ENCODE assay signal across 8 cellular contexts in the genomic region with DNA sequence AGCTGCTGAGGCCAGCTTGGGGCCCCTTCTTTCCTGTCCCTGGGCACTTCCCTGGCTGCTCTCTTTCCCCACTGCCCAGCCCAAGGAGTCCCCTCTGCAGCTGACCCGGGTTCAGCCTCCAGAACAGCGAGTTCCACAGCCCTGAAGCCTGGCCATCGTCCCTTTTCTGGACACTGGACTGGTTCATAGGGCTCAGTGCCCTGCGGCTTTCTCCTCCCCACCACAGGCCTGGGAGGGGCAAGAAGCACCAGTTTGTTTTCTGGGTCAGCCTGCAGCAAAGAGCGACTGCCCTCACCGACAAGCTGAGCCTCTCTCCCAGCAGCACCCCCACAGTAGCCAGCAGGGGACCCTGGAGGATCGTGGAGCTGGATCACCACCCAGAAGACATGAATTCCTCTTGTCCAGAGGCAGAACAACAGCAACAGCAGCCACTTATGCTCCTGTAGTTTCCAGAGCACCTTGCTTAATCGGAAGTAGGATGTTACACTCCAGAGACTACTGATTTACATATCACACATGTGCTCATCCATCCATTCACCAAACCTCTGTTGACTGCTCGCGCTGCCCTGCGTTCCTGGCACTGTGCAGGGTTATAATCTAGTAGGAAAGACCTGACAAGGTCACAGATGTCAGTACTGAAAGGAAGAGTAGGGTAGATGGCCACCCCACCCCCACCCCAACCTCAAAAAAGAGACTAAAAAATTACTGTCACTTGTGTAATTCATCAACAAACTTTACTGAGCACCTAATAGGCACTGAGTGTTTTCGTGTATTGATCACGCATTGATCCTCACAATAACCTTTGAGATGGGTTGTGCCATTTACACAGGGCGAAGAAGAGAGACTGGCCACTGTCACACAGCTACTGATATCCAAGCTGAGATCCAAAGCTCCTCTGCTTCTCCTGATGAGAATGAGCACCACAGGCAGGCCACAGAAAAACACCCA. TPM values are rescaled to one million over a fixed set of nuclear protein-coding genes. Genes with fewer than 3 reads are reported as not detected.
DNase-seq lines count a peak whose midpoint lies in the region; ATAC-seq and TF ChIP-seq lines count a peak whose summit lies in the region.

No MANE protein-coding gene starts in this region.

- no peak for TF ChIP-seq POLR2A in heart left ventricle (IDR thresholded peaks at IDR 0.05)
- no peak for TF ChIP-seq POLR2A in prostate gland (IDR thresholded peaks at IDR 0.05)

- no peaks in the 10 kb centered on the region for H3K27me3 Mint-ChIP-seq in activated CD8-positive, alpha-beta memory T cell treated with anti-CD3 and anti-CD28 coated beads, Interleukin-2, amount 10 ng/mL, durations not matched to agents 7 days and 5 days

- H3K27me3 ChIP-seq in heart left ventricle (no peaks in the 10 kb centered on the region), prostate gland (replicated peaks; ENCODE audit: insufficient read depth) (no peaks in the 10 kb centered on the region)

- 29 to 45% (median 35%) methylated on average over 14 of the region's 14 CpGs for WGBS in heart left ventricle, 4 donors
- 51% methylated on average over 14 of the region's 14 CpGs for WGBS in prostate gland

- DNase-seq in Right ventricle myocardium inferior (ENCODE audit: missing footprints) (peak; percentile 83), cardiac septum (ENCODE audit: low spot score) (no peak), heart left ventricle (peak in 4 of 5 donors; percentile 35 to 72 (median 61)), prostate gland (ENCODE audit: low spot score) (peak; percentile 41), HT-29 (ENCODE audit: low spot score) (no peak), DMS 273 treated with DMSO at 0.1 percent for 48 hours (lab: John Stamatoyannopoulos, UW) (no peak)
- DNase-seq in activated CD8-positive, alpha-beta memory T cell treated with anti-CD3 and anti-CD28 coated beads, Interleukin-2, amount 10 ng/mL, durations not matched to agents 7 days and 5 days = peak; percentile 66

- no peaks in the 10 kb centered on the region for H3K36me3 ChIP-seq in heart left ventricle
- no peaks in the 10 kb centered on the region for H3K36me3 ChIP-seq in prostate gland

- intact Hi-C loops in Right ventricle myocardium inferior (cut with DNase I) (no loop called here), cardiac septum (cut with DNase I) (no loop called here), heart left ventricle (cut with DNase I) (loop anchor here in 2 of 10 donors (2.0 to 10.0 kb wide), 2 partner anchors 58 to 76 kb away; partner anchors contain the start of gene DDX6 (in 1 of the 2)), prostate gland (cut with DNase I) (loop anchor here (1.0 kb wide), 1 partner anchor 14 kb away; no protein-coding TSS in a partner anchor)

- H3K27ac Mint-ChIP-seq in activated CD8-positive, alpha-beta memory T cell treated with anti-CD3 and anti-CD28 coated beads, Interleukin-2, amount 10 ng/mL, durations not matched to agents 7 days and 5 days = peak overlapping the region; percentile 92

- TF ChIP-seq CTCF in heart left ventricle (IDR thresholded peaks at IDR 0.05) (peak in 6 of 12 donors; percentile 4 to 34 (median 18)), prostate gland (IDR thresholded peaks at IDR 0.05) (peak in 1 of 4 experiments; percentile 26)

- H3K4me3 ChIP-seq in heart left ventricle (peak overlapping the region in 8 of 12 donors; percentile 18 to 46 (median 34)), prostate gland (peak overlapping the region; percentile 9 to 20)

- peak; percentile 84 for ATAC-seq in Right ventricle myocardium inferior
- peak; percentile 82 for ATAC-seq in HG03196 (IDR thresholded peaks at IDR 0.05; ENCODE audit: unreplicated experiment)
- ATAC-seq in activated CD8-positive, alpha-beta memory T cell treated with anti-CD3 and anti-CD28 coated beads, Interleukin-2, amount 10 ng/mL, durations not matched to agents 7 days and 5 days = peak; percentile 37
- ATAC-seq in heart left ventricle = peak; percentile 79 to 88 (median 81)

- H3K27ac ChIP-seq in heart left ventricle = peak overlapping the region; percentile 41 to 89 (median 71)
- H3K27ac ChIP-seq in prostate gland = peak overlapping the region; percentile 96 to 99

- H3K9me3 ChIP-seq in heart left ventricle = no peaks in the 10 kb centered on the region
- H3K9me3 ChIP-seq in prostate gland = no peaks in the 10 kb centered on the region

- no peaks in the 10 kb centered on the region for H3K36me3 Mint-ChIP-seq in activated CD8-positive, alpha-beta memory T cell treated with anti-CD3 and anti-CD28 coated beads, Interleukin-2, amount 10 ng/mL, durations not matched to agents 7 days and 5 days

- H3K9me3 Mint-ChIP-seq in activated CD8-positive, alpha-beta memory T cell treated with anti-CD3 and anti-CD28 coated beads, Interleukin-2, amount 10 ng/mL, durations not matched to agents 7 days and 5 days (ENCODE audit: low read depth) = no peaks in the 10 kb centered on the region

- CTCF ChIA-PET in activated CD8-positive, alpha-beta memory T cell treated with anti-CD3 and anti-CD28 coated beads, Interleukin-2, amount 10 ng/mL, durations not matched to agents 7 days and 5 days (lab: Charles Lee) = interaction anchor here (0.6 to 4.9 kb wide), 20 partner anchors 8 to 917 kb away, joined by 3 to 42 read pairs (median 6); partner anchors contain the start of genes BCL9L, CENATAC and DDX6

- peaks cover 0 to 20% (median 12%) of the 10 kb centered on the region in 12 donors for H3K4me1 ChIP-seq in heart left ventricle
- H3K4me1 ChIP-seq in prostate gland (replicated peaks) = peaks cover 8% of the 10 kb centered on the region

- H3K4me1 Mint-ChIP-seq in activated CD8-positive, alpha-beta memory T cell treated with anti-CD3 and anti-CD28 coated beads, Interleukin-2, amount 10 ng/mL, durations not matched to agents 7 days and 5 days = peaks cover 55% of the 10 kb centered on the region

- peak overlapping the region; percentile 51 for H3K4me3 Mint-ChIP-seq in activated CD8-positive, alpha-beta memory T cell treated with anti-CD3 and anti-CD28 coated beads, Interleukin-2, amount 10 ng/mL, durations not matched to agents 7 days and 5 days

RNA-seq across cellular contexts. Expression of gene CXCR5, which starts 13.0 kb away (rescaled TPM):
- total RNA-seq in Right ventricle myocardium inferior = not detected
- total RNA-seq in cardiac septum = not detected
- under 1 TPM in 1 of 2 experiments, not detected in 1; 0.30 TPM for total RNA-seq in activated CD8-positive, alpha-beta memory T cell treated with anti-CD3 and anti-CD28 coated beads, Interleukin-2, amount 10 ng/mL, durations not matched to agents 7 days and 5 days
- under 1 TPM in 1 of 9 donors, not detected in 8; 0.11 TPM for total RNA-seq in heart left ventricle
- under 1 TPM; 0.25 to 0.27 TPM for polyA plus RNA-seq in heart left ventricle
- total RNA-seq in prostate gland = under 1 TPM in 1 of 2 donors, not detected in 1; 0.17 TPM
- total RNA-seq in HT-29 (2014; rRNA removed; shearing (Covaris generic)) = not detected in 2 replicates

RNA-seq across cellular contexts. Expression of gene BCL9L, which starts 55.1 kb away (rescaled TPM):
- total RNA-seq in Right ventricle myocardium inferior (44.5 TPM), cardiac septum (41.4 TPM), heart left ventricle (10 to 100 TPM; 33.4 to 80.3 (median 44.3) TPM), prostate gland (10 to 100 TPM; 46.6 to 56.8 TPM)
- total RNA-seq in activated CD8-positive, alpha-beta memory T cell treated with anti-CD3 and anti-CD28 coated beads, Interleukin-2, amount 10 ng/mL, durations not matched to agents 7 days and 5 days = 10 to 100 TPM; 33.9 to 44.0 TPM
- 100 to 1,000 TPM in 1 of 2 donors, 10 to 100 TPM in 1; 28.0 to 102 TPM for polyA plus RNA-seq in heart left ventricle
- total RNA-seq in HT-29 (2014; rRNA removed; shearing (Covaris generic)) = 77.9 and 94.4 TPM in 2 replicates

Comparison
In these comparisons a context has a peak if more than half of its experiments do, and no peak if none do; other contexts are left out.
1. DNase-seq: peak in Right ventricle myocardium inferior (single experiment), activated CD8-positive, alpha-beta memory T cell treated with anti-CD3 and anti-CD28 coated beads, Interleukin-2, amount 10 ng/mL, durations not matched to agents 7 days and 5 days (single experiment), heart left ventricle (4 of 5) and prostate gland (single experiment); none in cardiac septum (single experiment), HT-29 (single experiment) and DMS 273 treated with DMSO at 0.1 percent for 48 hours (single experiment).
2. Peak in every context shown above with its lines, with median percentiles within 50 percentile points of each other: ATAC-seq.